ENCODE assay signal across 11 cellular contexts in genomic region chr1:116390195-116390594, GRCh38. TPM values are rescaled to one million over a fixed set of nuclear protein-coding genes. Genes with fewer than 3 reads are reported as not detected.
DNase-seq lines count a peak whose midpoint lies in the region; ATAC-seq lines count a peak whose summit lies in the region.
"Had no signal": no experiment of that assay in that cellular context is flagged by ENCODE, and none has a peak within 500 bp of the region (broad histone marks: within the 10 kb centered on the region; RNA-seq: fewer than 3 reads in every experiment).

No MANE protein-coding gene starts in this region.

- DNase-seq in T-helper 22 cell (ENCODE audit: low read depth), result peak; percentile 47
- peak; percentile 88 for DNase-seq in myocyte (ENCODE audit: low read depth)
- DNase-seq in EL, result no peak
- no peak for DNase-seq in iPS-NIHi11 (ENCODE audit: low spot score)
- no peak for DNase-seq in AG08395 (ENCODE audit: low spot score)
- DNase-seq: DND-41, H9, transverse colon had no signal

- peak; percentile 95 for ATAC-seq in GM18867 (IDR thresholded peaks at IDR 0.05; ENCODE audit: unreplicated experiment)
- ATAC-seq in HG02642 (IDR thresholded peaks at IDR 0.05; ENCODE audit: poor library complexity, unreplicated experiment), result peak; percentile 85
- no peak for ATAC-seq in GM21825 (IDR thresholded peaks at IDR 0.05; ENCODE audit: unreplicated experiment)

RNA-seq across cellular contexts. Expression of gene ATP1A1, which starts 17.2 kb away (rescaled TPM):
- 235 and 302 TPM in 2 replicates for total RNA-seq in myocyte
- 275 TPM for polyA plus RNA-seq in myocyte (2012)

Comparison
In these comparisons a context has a peak if more than half of its experiments do, and no peak if none do; other contexts are left out.
1. DNase-seq: peak in T-helper 22 cell (single experiment) and myocyte (single experiment); none in EL (single experiment), iPS-NIHi11 (single experiment) and AG08395 (single experiment).